Comparison of ENCODE assay signal across 15 cellular contexts in the genomic region with DNA sequence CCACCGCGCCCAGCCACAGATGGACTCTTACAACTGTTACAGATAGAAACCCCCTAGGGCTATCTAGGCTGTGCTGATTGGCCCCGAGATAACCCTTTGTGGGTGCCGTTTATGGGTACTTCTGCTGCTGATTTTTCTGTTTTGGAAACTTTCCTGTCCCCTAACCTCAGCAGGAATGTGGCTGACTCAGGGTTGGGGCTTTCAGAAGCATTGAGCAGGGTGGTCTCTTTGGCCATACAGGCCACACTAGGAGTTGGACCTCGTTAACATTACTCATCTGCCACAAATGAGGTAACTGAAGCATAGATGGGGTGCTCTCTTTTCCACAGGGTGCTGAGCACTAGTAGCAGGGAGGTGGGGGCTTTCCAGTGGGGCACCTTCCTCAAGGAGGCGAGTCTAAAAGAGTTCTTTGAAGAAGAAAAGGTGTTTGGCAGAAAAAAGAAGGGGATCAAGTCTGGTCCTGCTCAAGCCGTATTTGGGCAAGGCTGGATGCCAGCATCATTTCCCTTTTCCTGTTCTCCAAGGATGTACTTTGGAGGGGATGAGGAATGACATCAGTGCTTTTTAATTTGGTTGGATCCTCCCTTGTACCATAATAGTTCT. TPM values are rescaled to one million over a fixed set of nuclear protein-coding genes. Genes with fewer than 3 reads are reported as not detected.
DNase-seq lines count a peak whose midpoint lies in the region; ATAC-seq, FAIRE-seq and TF ChIP-seq lines count a peak whose summit lies in the region.
"Had no signal": no experiment of that assay in that cellular context is flagged by ENCODE, and none has a peak within 500 bp of the region (broad histone marks: within the 10 kb centered on the region; RNA-seq: fewer than 3 reads in every experiment).

No MANE protein-coding gene starts in this region.

- in situ Hi-C loops in K562 (cut with MboI) (no loop called here), HepG2 (cut with HindIII; ENCODE audit: extremely low pct_ligation_motif_present, low pct_unique_long_range_greater_than_20kb) (no loop called here)

- no peaks in the 10 kb centered on the region for H3K9me3 ChIP-seq in SJCRH30 (replicated peaks)
- no peaks in the 10 kb centered on the region for H3K9me3 ChIP-seq in K562 (replicated peaks; ENCODE audit: control insufficient read depth, insufficient read depth, low read depth, low read length)
- H3K9me3 ChIP-seq in prostate gland, result no peaks in the 10 kb centered on the region
- H3K9me3 ChIP-seq in HepG2 (ENCODE audit: low read length), result no peaks in the 10 kb centered on the region
- H3K9me3 ChIP-seq in neuronal stem cell (replicated peaks in 1 of 2; ENCODE audit: control insufficient read depth in 2 of 2, insufficient read depth in 1 of 2, low read depth in 1 of 2, low read length in 2 of 2), result no peaks in the 10 kb centered on the region
- H3K9me3 ChIP-seq: testis had no signal

- H2BK120ac ChIP-seq in neuronal stem cell (ENCODE audit: low read depth, low read length), result no peak overlapping the region

- H3K4me2 ChIP-seq in K562 (ENCODE audit: insufficient read depth, low read length) (no peak overlapping the region), HepG2 (ENCODE audit: low read depth, low read length) (no peak overlapping the region), neuronal stem cell (ENCODE audit: insufficient read depth, low read length, poor library complexity, severe bottlenecking) (no peak overlapping the region)

- no peak overlapping the region for H4K91ac ChIP-seq in neuronal stem cell (ENCODE audit: low read depth, low read length, poor library complexity)

- H3K79me2 ChIP-seq in K562 (ENCODE audit: control insufficient read depth, insufficient read depth, low read length) (peaks cover 2% of the 10 kb centered on the region; the same call in 2 of the 3 replicates), HepG2 (ENCODE audit: insufficient read depth, low read length) (peaks cover 13% of the 10 kb centered on the region)

- no peak overlapping the region for H3K23ac ChIP-seq in neuronal stem cell (ENCODE audit: low read depth, low read length, poor library complexity)

- ATAC-seq in activated CD4-positive, CD25-positive, alpha-beta regulatory T cell treated with anti-CD3 and anti-CD28 coated beads, Interleukin-2, amount 50 U/mL, for 24 hours, result peak; percentile 23 to 34
- no peak for ATAC-seq in K562
- ATAC-seq in HepG2, result no peak

- H2BK5ac ChIP-seq in neuronal stem cell (ENCODE audit: low read length), result no peak overlapping the region

- TF ChIP-seq POLR2A in K562 (conservative IDR thresholded peaks at IDR 0.05), result no peak
- no peak for TF ChIP-seq POLR2A in prostate gland (IDR thresholded peaks at IDR 0.05)
- TF ChIP-seq POLR2A in HepG2 (IDR thresholded peaks at IDR 0.05; ENCODE audit: insufficient read depth in 1 of 2, low read depth in 2 of 2, low read length in 2 of 2), result no peak

- H3K79me1 ChIP-seq in neuronal stem cell (ENCODE audit: low read depth, low read length), result peaks cover 2% of the 10 kb centered on the region

- H3K4ac ChIP-seq in neuronal stem cell (ENCODE audit: low read length), result no peak overlapping the region

- H3K9me1 ChIP-seq in K562 (ENCODE audit: control insufficient read depth, insufficient read depth, low read length), result no peaks in the 10 kb centered on the region

- no peaks in the 10 kb centered on the region for H3K27me3 ChIP-seq in SJCRH30
- no peaks in the 10 kb centered on the region for H3K27me3 ChIP-seq in K562 (ENCODE audit: control insufficient read depth in 2 of 2, insufficient read depth in 2 of 2, low read length in 2 of 2)
- H3K27me3 ChIP-seq in prostate gland (replicated peaks; ENCODE audit: insufficient read depth), result no peaks in the 10 kb centered on the region
- no peaks in the 10 kb centered on the region for H3K27me3 ChIP-seq in HepG2 (ENCODE audit: control insufficient read depth in 1 of 2, insufficient read depth in 2 of 2, low read length in 2 of 2)
- H3K27me3 ChIP-seq in neuronal stem cell (ENCODE audit: control insufficient read depth in 3 of 3, insufficient read depth in 3 of 3, low read depth in 1 of 3, low read length in 3 of 3), result no peaks in the 10 kb centered on the region
- H3K27me3 ChIP-seq: testis had no signal

- TF ChIP-seq CTCF in K562 (IDR thresholded peaks at IDR 0.05 in 2 of 3, conservative IDR thresholded peaks at IDR 0.05 in 1 of 3; ENCODE audit: insufficient read depth in 2 of 3, low read depth in 1 of 3, low read length in 3 of 3) (no peak), prostate gland (IDR thresholded peaks at IDR 0.05) (no peak), HepG2 (CRISPR knock-in tag; IDR thresholded peaks at IDR 0.05) (no peak)

- CTCF ChIA-PET in K562 (lab: Yijun Ruan, JAX; ENCODE audit: low intra/inter-chr PET ratio), result no interaction called here
- CTCF ChIA-PET in HepG2 (lab: Yijun Ruan, JAX; ENCODE audit: low intra/inter-chr PET ratio, low total read pairs), result no interaction called here

- peaks cover 65% of the 10 kb centered on the region for H3K36me3 ChIP-seq in SJCRH30
- H3K36me3 ChIP-seq in K562 (ENCODE audit: control insufficient read depth, insufficient read depth, low read length), result peaks cover 98% of the 10 kb centered on the region
- peaks cover 2 to 14% of the 10 kb centered on the region in 2 donors for H3K36me3 ChIP-seq in prostate gland
- peaks cover 51 to 95% of the 10 kb centered on the region in 2 experiments for H3K36me3 ChIP-seq in HepG2 (replicated peaks in 1 of 2; ENCODE audit: control insufficient read depth in 1 of 2, insufficient read depth in 2 of 2, low read length in 2 of 2)
- peaks cover 61 to 99% of the 10 kb centered on the region in 2 donors for H3K36me3 ChIP-seq in neuronal stem cell (replicated peaks in 1 of 2; ENCODE audit: control insufficient read depth in 2 of 2, insufficient read depth in 2 of 2, low read length in 2 of 2)

- H3K9ac ChIP-seq in K562 (ENCODE audit: insufficient read depth in 1 of 2, low read depth in 2 of 2, low read length in 2 of 2) (no peak overlapping the region), HepG2 (ENCODE audit: insufficient read depth, low read depth, low read length) (no peak overlapping the region), neuronal stem cell (ENCODE audit: low read depth, low read length, poor library complexity) (no peak overlapping the region)

- FAIRE-seq in K562 (lab: Jason Lieb, UNC) (peak; percentile 11), HepG2 (lab: Jason Lieb, UNC) (no peak)
- FAIRE-seq: A204.1 had no signal

- H4K8ac ChIP-seq in neuronal stem cell (ENCODE audit: low read depth, low read length), result no peak overlapping the region

- H2AFZ ChIP-seq in K562 (ENCODE audit: low read depth, low read length) (no peak overlapping the region), HepG2 (ENCODE audit: low read length) (no peak overlapping the region), neuronal stem cell (ENCODE audit: low read length) (no peak overlapping the region)

- 69% methylated on average over 7 of the region's 7 CpGs for WGBS in K562 (ENCODE audit: insufficient coverage, low coverage, missing lambda C conversion rate)
- WGBS in prostate gland, result 28% methylated on average over 7 of the region's 7 CpGs
- 94% methylated on average over 7 of the region's 7 CpGs for WGBS in HepG2 (ENCODE audit: low lambda C conversion rate)
- no CpG with 5 or more reads among the region's 7 CpGs for WGBS in neuronal stem cell (ENCODE audit: extremely low coverage in 2 of 2, insufficient read length in 2 of 2, insufficient replicate concordance in 1 of 2), 2 donors

- peaks cover 11% of the 10 kb centered on the region; the same call in 1 of the 2 replicates for H4K20me1 ChIP-seq in K562 (replicated peaks; ENCODE audit: control insufficient read depth, insufficient read depth, low read length)
- no peaks in the 10 kb centered on the region for H4K20me1 ChIP-seq in HepG2 (ENCODE audit: insufficient read depth, low read length)

- intact Hi-C loops in K562 (cut with micrococcal nuclease), result no loop called here
- intact Hi-C loops in prostate gland (cut with DNase I), result no loop called here
- intact Hi-C loops in HepG2 (cut with micrococcal nuclease; ENCODE audit: unreplicated experiment), result no loop called here

- H3K4me3 ChIP-seq in SJCRH30 (no peak overlapping the region), K562 (no peak overlapping the region), prostate gland (no peak overlapping the region), HepG2 (replicated peaks in 1 of 3; ENCODE audit: insufficient read depth in 1 of 3, low read depth in 2 of 3, low read length in 3 of 3) (no peak overlapping the region), neuronal stem cell (ENCODE audit: low read length in 2 of 2) (no peak overlapping the region)
- H3K4me3 ChIP-seq: testis had no signal

- H2AK5ac ChIP-seq in neuronal stem cell (ENCODE audit: low read depth, low read length), result no peak overlapping the region

- no peak overlapping the region for H2BK15ac ChIP-seq in neuronal stem cell (ENCODE audit: low read length)

- DNase-seq in activated CD4-positive, CD25-positive, alpha-beta regulatory T cell (lab: John Stamatoyannopoulos, UW), result no peak
- DNase-seq in SJCRH30 (peak; percentile 28 to 60), K562 (ENCODE audit: extremely low read depth in 1 of 4, low spot score in 3 of 4) (no peak), prostate gland (ENCODE audit: low spot score) (peak; percentile 41), HepG2 (ENCODE audit: low spot score) (no peak), neuronal stem cell (ENCODE audit: low spot score) (no peak), medulla oblongata (ENCODE audit: extremely low spot score) (no peak)
- DNase-seq: DMS 273 treated with DMSO at 0.1 percent for 48 hours, mesenchymal stem cell, NCI-H1436 treated with DMSO at 0.1 percent for 48 hours, posterior cingulate gyrus, testis had no signal

- POLR2A ChIA-PET in K562 (lab: Yijun Ruan, JAX) (interaction anchor here (0.6 kb wide), 1 partner anchor 100 kb away, joined by 4 read pairs; no protein-coding TSS in a partner anchor), HepG2 (lab: Yijun Ruan, JAX) (no interaction called here)

- no peak overlapping the region for H3K18ac ChIP-seq in neuronal stem cell (ENCODE audit: low read length)

- H3K4me1 ChIP-seq in SJCRH30 (peaks cover 14% of the 10 kb centered on the region; the same call in 1 of the 2 replicates), K562 (replicated peaks in 1 of 2; ENCODE audit: control insufficient read depth in 2 of 2, insufficient read depth in 2 of 2, low read length in 2 of 2) (peaks cover 0 to 6% of the 10 kb centered on the region in 2 experiments; a peak in 2 of 5 replicates), prostate gland (replicated peaks) (no peaks in the 10 kb centered on the region), HepG2 (ENCODE audit: insufficient read depth, low read length) (peaks cover 8% of the 10 kb centered on the region), neuronal stem cell (ENCODE audit: control insufficient read depth in 2 of 2, insufficient read depth in 1 of 2, low read depth in 1 of 2, low read length in 2 of 2) (no peaks in the 10 kb centered on the region)

- peak overlapping the region; percentile 16; the same call in 1 of the 2 replicates for H3K27ac ChIP-seq in SJCRH30
- no peak overlapping the region for H3K27ac ChIP-seq in K562 (ENCODE audit: extremely low read depth, low read depth, low read length)
- H3K27ac ChIP-seq in prostate gland, result no peak overlapping the region
- no peak overlapping the region for H3K27ac ChIP-seq in HepG2 (ENCODE audit: extremely low read length, insufficient read depth, low read length)
- H3K27ac ChIP-seq in neuronal stem cell (replicated peaks; ENCODE audit: low read length), result no peak overlapping the region
- H3K27ac ChIP-seq: testis had no signal

- BruUV-seq in K562 (replicated peaks; lab: Mats Ljungman, UMichigan) (no TSS peak), HepG2 (replicated peaks; lab: Mats Ljungman, UMichigan) (no TSS peak)

- no peak overlapping the region for H2BK12ac ChIP-seq in neuronal stem cell (ENCODE audit: low read length)

- TF ChIP-seq EP300 in K562 (IDR thresholded peaks at IDR 0.05; ENCODE audit: low read length), result no peak
- TF ChIP-seq EP300 in HepG2 (IDR thresholded peaks at IDR 0.05; ENCODE audit: low read depth in 2 of 2, low read length in 2 of 2), result no peak
- no peak for TF ChIP-seq EP300 in HepG2 (CRISPR knock-in tag; IDR thresholded peaks at IDR 0.05; ENCODE audit: borderline replicate concordance)

- no peak overlapping the region for H3K14ac ChIP-seq in neuronal stem cell (ENCODE audit: low read length)

- TF ChIP-seq RAD21 in K562 (CRISPR knock-in tag; conservative IDR thresholded peaks at IDR 0.05 in 1 of 2, IDR thresholded peaks at IDR 0.05 in 1 of 2) (no peak), HepG2 (CRISPR knock-in tag; IDR thresholded peaks at IDR 0.05) (no peak)

RNA-seq across cellular contexts. Expression of a gene that starts 6.4 kb away (rescaled TPM):
- 21.2 and 22.0 TPM in 2 replicates for total RNA-seq in SJCRH30 (2014; rRNA removed; shearing (Covaris generic))
- 45.6 and 57.6 TPM in 2 replicates for total RNA-seq in K562 (2011; cell fraction: chromatin; rRNA removed; ENCODE audit: low replicate concordance)
- 32.4 and 33.2 TPM in 2 replicates for total RNA-seq in K562 (2011; cell fraction: nucleolus; rRNA removed)
- 42.8 and 45.6 TPM in 2 replicates for total RNA-seq in K562 (2011; cell fraction: nucleoplasm; rRNA removed)
- total RNA-seq in K562 (2014; rRNA removed) (13.7 and 16.9 TPM in 2 replicates), K562 (2014; rRNA removed; fragmentation: Illumina TruSeq; extraction: Trizol) (11.0 and 12.8 TPM in 2 replicates), K562 (2015; rRNA removed; fragmentation: Illumina TruSeq; extraction: Trizol) (14.4 and 15.9 TPM in 2 replicates), K562 (2021) (15.7 and 18.4 TPM in 2 replicates), prostate gland (10 to 100 TPM; 20.1 to 28.0 TPM), HepG2 (2016; rRNA removed; fragmentation: Illumina TruSeq; extraction: Trizol) (16.3 and 16.8 TPM in 2 replicates)
- polyA plus RNA-seq in K562 (2011; rRNA removed) (10.5 and 14.2 TPM in 2 replicates), K562 (2014; fragmentation: Illumina TruSeq; extraction: Trizol) (11.7 and 12.0 TPM in 2 replicates), K562 (2014; fragmentation: Nextera tagmentation; extraction: Ambion mirVana) (1 to 10 TPM in 1 of 2 experiments, under 1 TPM in 1; 0.94 to 1.1 TPM), K562 (2014; rRNA removed) (12.2 and 18.5 TPM in 2 replicates), HepG2 (2011; rRNA removed) (12.1 and 12.3 TPM in 2 replicates)
- polyA plus RNA-seq in K562 (2011; cell fraction: cytosol; rRNA removed), result 8.9 and 10.6 TPM in 2 replicates
- polyA plus RNA-seq in K562 (2011; cell fraction: nucleus; rRNA removed), result 16.5 and 25.1 TPM in 2 replicates
- 10.0 and 11.0 TPM in 2 replicates for polyA plus RNA-seq in K562 (2012)
- 19.5 and 22.0 TPM in 2 replicates for polyA minus RNA-seq in K562 (2011; rRNA and poly(A)+ RNA removed)
- 6.7 and 10.3 TPM in 2 replicates for polyA minus RNA-seq in K562 (2011; cell fraction: cytosol; rRNA and poly(A)+ RNA removed)
- polyA minus RNA-seq in K562 (2011; cell fraction: nucleus; rRNA and poly(A)+ RNA removed), result 14.4 and 16.6 TPM in 2 replicates
- 5.3 and 8.9 TPM in 2 replicates for total RNA-seq in HepG2 (2016; cell fraction: cytosol; rRNA removed; fragmentation: Illumina TruSeq; extraction: Trizol; ENCODE audit: low read depth)
- total RNA-seq in HepG2 (2016; cell fraction: insoluble cytoplasmic fraction; rRNA removed; fragmentation: Illumina TruSeq; extraction: Trizol), result 16.4 and 17.2 TPM in 2 replicates
- 6.3 and 7.2 TPM in 2 replicates for total RNA-seq in HepG2 (2016; cell fraction: membrane; rRNA removed; fragmentation: Illumina TruSeq; extraction: Trizol)
- total RNA-seq in HepG2 (2016; cell fraction: nucleus; rRNA removed; fragmentation: Illumina TruSeq; extraction: Trizol), result 17.7 and 18.0 TPM in 2 replicates
- polyA plus RNA-seq in HepG2 (2011; cell fraction: cytosol; rRNA removed), result 8.5 and 9.3 TPM in 2 replicates
- 19.5 and 21.4 TPM in 2 replicates for polyA plus RNA-seq in HepG2 (2011; cell fraction: nucleus; rRNA removed)
- 6.9 and 7.4 TPM in 2 replicates for polyA plus RNA-seq in HepG2 (2012)
- polyA plus RNA-seq in HepG2 (2016; cell fraction: cytosol; fragmentation: Illumina TruSeq; extraction: Trizol; ENCODE audit: low read depth), result 0.67 and 0.86 TPM in 2 replicates
- 10.6 and 12.8 TPM in 2 replicates for polyA plus RNA-seq in HepG2 (2016; cell fraction: insoluble cytoplasmic fraction; fragmentation: Illumina TruSeq; extraction: Trizol; ENCODE audit: low read depth)
- polyA plus RNA-seq in HepG2 (2016; cell fraction: membrane; fragmentation: Illumina TruSeq; extraction: Trizol; ENCODE audit: low read depth), result 1.9 and 2.2 TPM in 2 replicates
- 22.2 and 24.0 TPM in 2 replicates for polyA plus RNA-seq in HepG2 (2016; cell fraction: nucleus; fragmentation: Illumina TruSeq; extraction: Trizol; ENCODE audit: insufficient read depth, low read depth)
- 23.9 and 24.6 TPM in 2 replicates for polyA minus RNA-seq in HepG2 (2011; rRNA and poly(A)+ RNA removed; ENCODE audit: low replicate concordance)
- polyA minus RNA-seq in HepG2 (2011; cell fraction: cytosol; rRNA and poly(A)+ RNA removed), result 7.1 and 8.5 TPM in 2 replicates
- polyA minus RNA-seq in HepG2 (2011; cell fraction: nucleus; rRNA and poly(A)+ RNA removed), result 29.0 and 31.5 TPM in 2 replicates
- 5.5 TPM for polyA plus RNA-seq in neuronal stem cell (2013, experiment 1 of 2)
- polyA plus RNA-seq in neuronal stem cell (2013, experiment 2 of 2), result 5.9 TPM

RNA-seq across cellular contexts. Expression of a gene that starts 25.1 kb away (rescaled TPM):
- total RNA-seq in SJCRH30 (2014; rRNA removed; shearing (Covaris generic)), result 0.32 and 0.61 TPM in 2 replicates
- 0.42 and 0.51 TPM in 2 replicates for total RNA-seq in K562 (2011; cell fraction: chromatin; rRNA removed; ENCODE audit: low replicate concordance)
- 4.0 and 4.3 TPM in 2 replicates for total RNA-seq in K562 (2011; cell fraction: nucleolus; rRNA removed)
- 1.6 and 1.8 TPM in 2 replicates for total RNA-seq in K562 (2011; cell fraction: nucleoplasm; rRNA removed)
- 0.61 and 0.73 TPM in 2 replicates for total RNA-seq in K562 (2014; rRNA removed)
- 0.18 and 0.70 TPM in 2 replicates for total RNA-seq in K562 (2014; rRNA removed; fragmentation: Illumina TruSeq; extraction: Trizol)
- 0.51 and 0.79 TPM in 2 replicates for total RNA-seq in K562 (2015; rRNA removed; fragmentation: Illumina TruSeq; extraction: Trizol)
- total RNA-seq in K562 (2021), result 0.60 and 1.3 TPM in 2 replicates
- polyA plus RNA-seq in K562 (2011; rRNA removed), result 0.56 and 0.93 TPM in 2 replicates
- polyA plus RNA-seq in K562 (2011; cell fraction: cytosol; rRNA removed), result 0.30 and 1.1 TPM in 2 replicates
- 2.6 and 4.8 TPM in 2 replicates for polyA plus RNA-seq in K562 (2011; cell fraction: nucleus; rRNA removed)
- 0.64 and 0.65 TPM in 2 replicates for polyA plus RNA-seq in K562 (2012)
- polyA plus RNA-seq in K562 (2014; fragmentation: Illumina TruSeq; extraction: Trizol), result 0.32 and 0.68 TPM in 2 replicates
- polyA plus RNA-seq in K562 (2014; fragmentation: Nextera tagmentation; extraction: Ambion mirVana), result under 1 TPM; 0.08 to 0.25 TPM
- polyA plus RNA-seq in K562 (2014; rRNA removed), result 0.62 and 0.94 TPM in 2 replicates
- 0.36 and 0.74 TPM in 2 replicates for polyA minus RNA-seq in K562 (2011; rRNA and poly(A)+ RNA removed)
- not detected in 2 replicates for polyA minus RNA-seq in K562 (2011; cell fraction: cytosol; rRNA and poly(A)+ RNA removed)
- 2.2 TPM in 2 replicates for polyA minus RNA-seq in K562 (2011; cell fraction: nucleus; rRNA and poly(A)+ RNA removed)
- total RNA-seq in prostate gland, result 10 to 100 TPM in 1 of 2 donors, not detected in 1; 23.5 TPM
- 0.60 and 0.95 TPM in 2 replicates for total RNA-seq in HepG2 (2016; rRNA removed; fragmentation: Illumina TruSeq; extraction: Trizol)
- total RNA-seq in HepG2 (2016; cell fraction: cytosol; rRNA removed; fragmentation: Illumina TruSeq; extraction: Trizol; ENCODE audit: low read depth), result 2.2 and 2.6 TPM in 2 replicates
- total RNA-seq in HepG2 (2016; cell fraction: insoluble cytoplasmic fraction; rRNA removed; fragmentation: Illumina TruSeq; extraction: Trizol), result 0.42 and 0.65 TPM in 2 replicates
- total RNA-seq in HepG2 (2016; cell fraction: membrane; rRNA removed; fragmentation: Illumina TruSeq; extraction: Trizol), result 1.3 and 1.4 TPM in 2 replicates
- 1.3 and 1.4 TPM in 2 replicates for total RNA-seq in HepG2 (2016; cell fraction: nucleus; rRNA removed; fragmentation: Illumina TruSeq; extraction: Trizol)
- 0.78 and 1.6 TPM in 2 replicates for polyA plus RNA-seq in HepG2 (2011; rRNA removed)
- polyA plus RNA-seq in HepG2 (2011; cell fraction: cytosol; rRNA removed), result 0.83 and 1.5 TPM in 2 replicates
- polyA plus RNA-seq in HepG2 (2011; cell fraction: nucleus; rRNA removed), result 3.0 and 3.2 TPM in 2 replicates
- 1.9 and 2.5 TPM in 2 replicates for polyA plus RNA-seq in HepG2 (2012)
- 1.4 and 2.2 TPM in 2 replicates for polyA plus RNA-seq in HepG2 (2016; cell fraction: cytosol; fragmentation: Illumina TruSeq; extraction: Trizol; ENCODE audit: low read depth)
- 0.38 and 0.45 TPM in 2 replicates for polyA plus RNA-seq in HepG2 (2016; cell fraction: insoluble cytoplasmic fraction; fragmentation: Illumina TruSeq; extraction: Trizol; ENCODE audit: low read depth)
- polyA plus RNA-seq in HepG2 (2016; cell fraction: membrane; fragmentation: Illumina TruSeq; extraction: Trizol; ENCODE audit: low read depth), result 1.4 and 1.9 TPM in 2 replicates
- polyA plus RNA-seq in HepG2 (2016; cell fraction: nucleus; fragmentation: Illumina TruSeq; extraction: Trizol; ENCODE audit: insufficient read depth, low read depth), result 1.1 and 2.7 TPM in 2 replicates
- polyA minus RNA-seq in HepG2 (2011; rRNA and poly(A)+ RNA removed; ENCODE audit: low replicate concordance), result 0.12 and 0.19 TPM in 2 replicates
- 1.1 TPM in 1 of 2 replicates, not detected in the other for polyA minus RNA-seq in HepG2 (2011; cell fraction: cytosol; rRNA and poly(A)+ RNA removed)
- polyA minus RNA-seq in HepG2 (2011; cell fraction: nucleus; rRNA and poly(A)+ RNA removed), result 0.90 and 1.2 TPM in 2 replicates
- polyA plus RNA-seq in neuronal stem cell (2013, experiment 1 of 2), result 1.3 TPM
- 1.5 TPM for polyA plus RNA-seq in neuronal stem cell (2013, experiment 2 of 2)
- total RNA-seq: cardiac septum had no signal

RNA-seq across cellular contexts. Expression of a gene that starts 56.6 kb away (rescaled TPM):
- total RNA-seq in SJCRH30 (2014; rRNA removed; shearing (Covaris generic)), result 0.36 TPM in 1 of 2 replicates, not detected in the other
- total RNA-seq in K562 (2011; cell fraction: chromatin; rRNA removed; ENCODE audit: low replicate concordance), result 9.6 and 11.2 TPM in 2 replicates
- total RNA-seq in K562 (2011; cell fraction: nucleolus; rRNA removed), result 4.3 and 5.0 TPM in 2 replicates
- 4.5 and 5.9 TPM in 2 replicates for total RNA-seq in K562 (2011; cell fraction: nucleoplasm; rRNA removed)
- total RNA-seq in K562 (2014; rRNA removed) (0.73 and 1.3 TPM in 2 replicates), K562 (2014; rRNA removed; fragmentation: Illumina TruSeq; extraction: Trizol) (1.3 and 1.7 TPM in 2 replicates), K562 (2015; rRNA removed; fragmentation: Illumina TruSeq; extraction: Trizol) (1.7 and 2.8 TPM in 2 replicates), K562 (2021) (0.96 and 1.5 TPM in 2 replicates), prostate gland (10 to 100 TPM; 80.5 to 88.9 TPM), HepG2 (2016; rRNA removed; fragmentation: Illumina TruSeq; extraction: Trizol) (1.7 and 5.7 TPM in 2 replicates)
- polyA plus RNA-seq in K562 (2011; rRNA removed) (0.98 and 1.5 TPM in 2 replicates), K562 (2014; fragmentation: Illumina TruSeq; extraction: Trizol) (1.1 and 1.2 TPM in 2 replicates), K562 (2014; fragmentation: Nextera tagmentation; extraction: Ambion mirVana) (1 to 10 TPM; 1.6 TPM), K562 (2014; rRNA removed) (1.5 and 1.6 TPM in 2 replicates), HepG2 (2011; rRNA removed) (9.3 and 9.6 TPM in 2 replicates)
- polyA plus RNA-seq in K562 (2011; cell fraction: cytosol; rRNA removed), result 0.27 and 1.0 TPM in 2 replicates
- polyA plus RNA-seq in K562 (2011; cell fraction: nucleus; rRNA removed), result 9.0 and 11.0 TPM in 2 replicates
- 2.6 and 5.5 TPM in 2 replicates for polyA plus RNA-seq in K562 (2012)
- 1.8 and 2.9 TPM in 2 replicates for polyA minus RNA-seq in K562 (2011; rRNA and poly(A)+ RNA removed)
- polyA minus RNA-seq in K562 (2011; cell fraction: cytosol; rRNA and poly(A)+ RNA removed), result 0.48 TPM in 1 of 2 replicates, not detected in the other
- 5.1 and 7.3 TPM in 2 replicates for polyA minus RNA-seq in K562 (2011; cell fraction: nucleus; rRNA and poly(A)+ RNA removed)
- 0.88 and 1.1 TPM in 2 replicates for total RNA-seq in HepG2 (2016; cell fraction: cytosol; rRNA removed; fragmentation: Illumina TruSeq; extraction: Trizol; ENCODE audit: low read depth)
- 1.5 and 4.8 TPM in 2 replicates for total RNA-seq in HepG2 (2016; cell fraction: insoluble cytoplasmic fraction; rRNA removed; fragmentation: Illumina TruSeq; extraction: Trizol)
- total RNA-seq in HepG2 (2016; cell fraction: membrane; rRNA removed; fragmentation: Illumina TruSeq; extraction: Trizol), result 1.1 and 1.4 TPM in 2 replicates
- total RNA-seq in HepG2 (2016; cell fraction: nucleus; rRNA removed; fragmentation: Illumina TruSeq; extraction: Trizol), result 11.9 and 12.6 TPM in 2 replicates
- polyA plus RNA-seq in HepG2 (2011; cell fraction: cytosol; rRNA removed), result 2.2 and 3.8 TPM in 2 replicates
- polyA plus RNA-seq in HepG2 (2011; cell fraction: nucleus; rRNA removed), result 33.5 and 37.7 TPM in 2 replicates
- polyA plus RNA-seq in HepG2 (2012), result 11.9 and 12.8 TPM in 2 replicates
- 0.24 and 0.85 TPM in 2 replicates for polyA plus RNA-seq in HepG2 (2016; cell fraction: cytosol; fragmentation: Illumina TruSeq; extraction: Trizol; ENCODE audit: low read depth)
- polyA plus RNA-seq in HepG2 (2016; cell fraction: insoluble cytoplasmic fraction; fragmentation: Illumina TruSeq; extraction: Trizol; ENCODE audit: low read depth), result 1.4 and 1.9 TPM in 2 replicates
- polyA plus RNA-seq in HepG2 (2016; cell fraction: membrane; fragmentation: Illumina TruSeq; extraction: Trizol; ENCODE audit: low read depth), result 0.49 and 0.56 TPM in 2 replicates
- polyA plus RNA-seq in HepG2 (2016; cell fraction: nucleus; fragmentation: Illumina TruSeq; extraction: Trizol; ENCODE audit: insufficient read depth, low read depth), result 9.0 and 11.5 TPM in 2 replicates
- polyA minus RNA-seq in HepG2 (2011; rRNA and poly(A)+ RNA removed; ENCODE audit: low replicate concordance), result 0.07 and 10.0 TPM in 2 replicates
- 1.8 and 4.5 TPM in 2 replicates for polyA minus RNA-seq in HepG2 (2011; cell fraction: cytosol; rRNA and poly(A)+ RNA removed)
- polyA minus RNA-seq in HepG2 (2011; cell fraction: nucleus; rRNA and poly(A)+ RNA removed), result 72.4 and 84.9 TPM in 2 replicates
- 0.01 TPM for polyA plus RNA-seq in neuronal stem cell (2013, experiment 1 of 2)
- polyA plus RNA-seq in neuronal stem cell (2013, experiment 2 of 2), result 0.06 TPM

Comparison
In these comparisons a context has a peak if more than half of its experiments do, and no peak if none do; other contexts are left out.
1. ATAC-seq: peak in activated CD4-positive, CD25-positive, alpha-beta regulatory T cell treated with anti-CD3 and anti-CD28 coated beads, Interleukin-2, amount 50 U/mL, for 24 hours (2 of 2); none in K562 (single experiment) and HepG2 (single experiment).
2. DNase-seq: peak in SJCRH30 (2 of 2) and prostate gland (single experiment); none in activated CD4-positive, CD25-positive, alpha-beta regulatory T cell (0 of 4), K562 (0 of 4), HepG2 (single experiment), neuronal stem cell (single experiment) and medulla oblongata (single experiment).
3. RNA of a gene that starts 56.6 kb away (total RNA-seq): 80.5 to 88.9 TPM in prostate gland; 0.88 to 12.6 TPM in HepG2, 0.73 to 11.2 TPM in K562 and 0.36 TPM in SJCRH30; every median in the first group is over 4 times any median in the second.